Comparison of ENCODE assay signal across 9 cellular contexts in the genomic region with DNA sequence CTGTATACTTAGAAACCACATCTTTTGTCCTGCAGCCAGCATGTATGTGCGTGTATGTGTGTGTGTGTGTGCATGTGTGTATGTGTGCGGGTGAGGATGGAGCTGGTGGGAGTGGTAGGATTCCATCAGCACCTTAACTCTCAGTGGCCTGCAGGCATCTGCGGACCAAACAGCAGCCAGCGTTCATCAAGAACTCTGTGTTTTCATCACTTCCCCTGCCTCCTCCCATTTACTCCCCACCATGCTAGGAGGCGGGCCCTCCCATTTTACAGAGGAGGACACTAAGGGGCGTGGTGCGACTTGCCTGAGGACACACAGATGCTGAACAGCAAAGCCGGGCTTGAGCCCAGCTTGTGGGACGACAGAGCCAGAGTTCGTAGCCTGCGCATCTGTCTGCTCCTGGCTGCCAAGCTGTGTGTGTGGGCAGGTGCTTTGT.
A peak's percentile ranks its signal among the peaks of the same experiment; 100 is the strongest.
DNase-seq lines count a peak whose midpoint lies in the region; ATAC-seq and TF ChIP-seq lines count a peak whose summit lies in the region.
"Had no signal": no experiment of that assay in that cellular context is flagged by ENCODE, and none has a peak within 500 bp of the region (broad histone marks: within the 10 kb centered on the region; RNA-seq: fewer than 3 reads in every experiment).

No MANE protein-coding gene starts in this region.

- no peak overlapping the region for H3K4me3 ChIP-seq in epithelial cell of esophagus (ENCODE audit: low read length)

- H3K4me1 Mint-ChIP-seq in stimulated activated effector memory CD8-positive, alpha-beta T cell treated with anti-CD3 and anti-CD28 coated beads, Interleukin-12 subunit alpha, Interleukin-12 subunit beta, amount 100 ng/mL, for 72 hours: peaks cover 34% of the 10 kb centered on the region

- H3K36me3 Mint-ChIP-seq in stimulated activated effector memory CD8-positive, alpha-beta T cell treated with anti-CD3 and anti-CD28 coated beads, Interleukin-12 subunit alpha, Interleukin-12 subunit beta, amount 100 ng/mL, for 72 hours: no peaks in the 10 kb centered on the region

- H3K9me3 Mint-ChIP-seq in stimulated activated effector memory CD8-positive, alpha-beta T cell treated with anti-CD3 and anti-CD28 coated beads, Interleukin-12 subunit alpha, Interleukin-12 subunit beta, amount 100 ng/mL, for 72 hours: no peaks in the 10 kb centered on the region

- no peak overlapping the region for H3K27ac Mint-ChIP-seq in stimulated activated effector memory CD8-positive, alpha-beta T cell treated with anti-CD3 and anti-CD28 coated beads, Interleukin-12 subunit alpha, Interleukin-12 subunit beta, amount 100 ng/mL, for 72 hours

- DNase-seq in NCI-H510A treated with DMSO at 0.1 percent for 48 hours (lab: John Stamatoyannopoulos, UW): peak; percentile 28
- DNase-seq in NCI-H510A (lab: John Stamatoyannopoulos, UW): no peak
- peak; percentile 66 for DNase-seq in NCI-H226
- peak; percentile 45 for DNase-seq in epithelial cell of esophagus (ENCODE audit: low read depth)
- DNase-seq in stimulated activated effector memory CD8-positive, alpha-beta T cell treated with anti-CD3 and anti-CD28 coated beads, Interleukin-12 subunit alpha, Interleukin-12 subunit beta, amount 100 ng/mL, for 72 hours (ENCODE audit: low spot score in 2 of 2): no peak
- DNase-seq in hippocampal formation (lab: John Stamatoyannopoulos, UW): no peak
- no peak for DNase-seq in NCI-H2107 treated with DMSO at 0.1 percent for 48 hours (lab: John Stamatoyannopoulos, UW; ENCODE audit: unreplicated experiment)
- DNase-seq: stimulated activated CD4-positive, alpha-beta T cell treated with anti-CD3 and anti-CD28 coated beads, Interleukin-15, amount 100 ng/mL, for 24 hours had no signal

- peak; percentile 45 for ATAC-seq in stimulated activated effector memory CD8-positive, alpha-beta T cell treated with anti-CD3 and anti-CD28 coated beads, Interleukin-12 subunit alpha, Interleukin-12 subunit beta, amount 100 ng/mL, for 72 hours
- no peak for ATAC-seq in HG02938 (IDR thresholded peaks at IDR 0.05; ENCODE audit: unreplicated experiment)

- TF ChIP-seq CTCF in epithelial cell of esophagus (IDR thresholded peaks at IDR 0.05; ENCODE audit: insufficient read depth, low read depth, low read length, missing control alignments): no peak

- no peak overlapping the region for H3K4me3 Mint-ChIP-seq in stimulated activated effector memory CD8-positive, alpha-beta T cell treated with anti-CD3 and anti-CD28 coated beads, Interleukin-12 subunit alpha, Interleukin-12 subunit beta, amount 100 ng/mL, for 72 hours

Comparison
In these comparisons a context has a peak if more than half of its experiments do, and no peak if none do; other contexts are left out.
1. DNase-seq: peak in NCI-H510A treated with DMSO at 0.1 percent for 48 hours (single experiment), NCI-H226 (single experiment) and epithelial cell of esophagus (single experiment); none in NCI-H510A (single experiment), stimulated activated effector memory CD8-positive, alpha-beta T cell treated with anti-CD3 and anti-CD28 coated beads, Interleukin-12 subunit alpha, Interleukin-12 subunit beta, amount 100 ng/mL, for 72 hours (0 of 2), hippocampal formation (0 of 2) and NCI-H2107 treated with DMSO at 0.1 percent for 48 hours (single experiment).